21 cellular contexts compared by ENCODE assay signal in genomic region chr13:108475181-108475580, GRCh38.
"Had no signal": no experiment of that assay in that cellular context is flagged by ENCODE, and none has a peak within 500 bp of the region (broad histone marks: within the 10 kb centered on the region; RNA-seq: fewer than 3 reads in every experiment).

No MANE protein-coding gene starts in this region.

- ATAC-seq: gastrocnemius medialis, heart right ventricle, left cardiac atrium, left lung, left ventricle myocardium superior, lower lobe of right lung, mucosa of descending colon had no signal

- FAIRE-seq: endothelial cell of umbilical vein, keratinocyte had no signal

- H3K27ac ChIP-seq: coronary artery, dorsolateral prefrontal cortex, esophagus muscularis mucosa, gastrocnemius medialis, heart right ventricle, left lung, lower lobe of right lung had no signal

- H3K36me3 ChIP-seq: esophagus muscularis mucosa, gastrocnemius medialis, heart right ventricle, left lung, lower lobe of right lung had no signal

- H3K27me3 ChIP-seq: esophagus muscularis mucosa, gastrocnemius medialis, left lung had no signal

- H3K9me3 ChIP-seq: esophagus muscularis mucosa, gastrocnemius medialis, heart right ventricle, left lung, lower lobe of right lung, mucosa of descending colon had no signal

- H3K4me3 ChIP-seq: coronary artery, dorsolateral prefrontal cortex, esophagus muscularis mucosa, gastrocnemius medialis, heart right ventricle, left lung, lower lobe of right lung, mucosa of descending colon had no signal

- DNase-seq: dermis blood vessel endothelial cell; dorsolateral prefrontal cortex; effector CD4-positive, alpha-beta T cell; effector memory CD4-positive, alpha-beta T cell; foreskin melanocyte; gastrocnemius medialis; glutamatergic neuron; head of caudate nucleus; heart right ventricle; hippocampal formation; left cardiac atrium; left lung; left ventricle myocardium superior; lower lobe of right lung; mesenchymal stem cell; mucosa of descending colon; naive B cell had no signal

- H3K4me1 ChIP-seq: esophagus muscularis mucosa, gastrocnemius medialis, heart right ventricle, left lung, lower lobe of right lung had no signal
